Comparison of ENCODE assay signal across 8 cellular contexts in genomic region chr12:1595690-1596347, GRCh38. TPM values are rescaled to one million over a fixed set of nuclear protein-coding genes. Genes with fewer than 3 reads are reported as not detected.
DNase-seq lines count a peak whose midpoint lies in the region; ATAC-seq and TF ChIP-seq lines count a peak whose summit lies in the region.

No MANE protein-coding gene starts in this region.

- ATAC-seq in central memory CD8-positive, alpha-beta T cell (replicated peaks; ENCODE audit: extremely low read depth, poor library complexity, severe bottlenecking) = no peak
- no peak for ATAC-seq in HG03469 (IDR thresholded peaks at IDR 0.05; ENCODE audit: unreplicated experiment)

- H3K9ac ChIP-seq in HUES48 (ENCODE audit: low read depth, low read length) = no peak overlapping the region

- no peaks in the 10 kb centered on the region for H3K27me3 Mint-ChIP-seq in central memory CD8-positive, alpha-beta T cell
- H3K27me3 Mint-ChIP-seq in nephron (ENCODE audit: low read depth) = no peaks in the 10 kb centered on the region

- peak overlapping the region; percentile 96 for H3K27ac Mint-ChIP-seq in central memory CD8-positive, alpha-beta T cell (ENCODE audit: low read depth)
- H3K27ac Mint-ChIP-seq in nephron = peak overlapping the region; percentile 78 to 96 (median 93)

- peaks cover 30% of the 10 kb centered on the region for H3K36me3 Mint-ChIP-seq in central memory CD8-positive, alpha-beta T cell (ENCODE audit: insufficient read depth)
- no peaks in the 10 kb centered on the region for H3K36me3 Mint-ChIP-seq in nephron (ENCODE audit: low read depth)

- no peaks in the 10 kb centered on the region for H3K9me3 Mint-ChIP-seq in central memory CD8-positive, alpha-beta T cell
- H3K9me3 Mint-ChIP-seq in nephron = no peaks in the 10 kb centered on the region

- peaks cover 33% of the 10 kb centered on the region for H3K79me2 ChIP-seq in ACC112 (ENCODE audit: control insufficient read depth, insufficient read depth, low read length, unreplicated experiment)

- peak overlapping the region; percentile 94 for H3K4me3 Mint-ChIP-seq in central memory CD8-positive, alpha-beta T cell
- peak overlapping the region; percentile 88 to 93 (median 89) for H3K4me3 Mint-ChIP-seq in nephron

- H3K27ac ChIP-seq in ACC112 (ENCODE audit: low read depth, low read length) = peak overlapping the region; percentile 80
- no peak overlapping the region for H3K27ac ChIP-seq in HUES48 (ENCODE audit: low read depth, low read length)

- H3K4me1 ChIP-seq in ACC112 (ENCODE audit: control insufficient read depth, insufficient read depth, low read length, unreplicated experiment) (peaks cover 22% of the 10 kb centered on the region), HUES48 (ENCODE audit: control insufficient read depth, insufficient read depth, low read length) (peaks cover 31% of the 10 kb centered on the region)

- DNase-seq in central memory CD8-positive, alpha-beta T cell (ENCODE audit: low spot score in 2 of 2) = no peak
- DNase-seq in NK-92 (lab: John Stamatoyannopoulos, UW; ENCODE audit: unreplicated experiment) (no peak), A172 (ENCODE audit: low spot score) (no peak)
- DNase-seq in NK-92 treated with Interleukin-12 subunit alpha and Interleukin-12 subunit beta, amount 100 ng/mL, for 24 hours (lab: John Stamatoyannopoulos, UW) = no peak

- peak overlapping the region; percentile 100 for H2AFZ ChIP-seq in ACC112 (ENCODE audit: low read length, unreplicated experiment)

- peaks cover 36% of the 10 kb centered on the region for H3K4me1 Mint-ChIP-seq in central memory CD8-positive, alpha-beta T cell
- H3K4me1 Mint-ChIP-seq in nephron = peaks cover 31% of the 10 kb centered on the region

- TF ChIP-seq CTCF in nephron (IDR thresholded peaks at IDR 0.05; ENCODE audit: unreplicated experiment in 3 of 3) = no peak

- no peaks in the 10 kb centered on the region for H3K9me3 ChIP-seq in HUES48 (ENCODE audit: control insufficient read depth, insufficient read depth, low read length)

- H3K4me3 ChIP-seq in ACC112 (ENCODE audit: low read depth, low read length) = peak overlapping the region; percentile 94
- peak overlapping the region; percentile 73 for H3K4me3 ChIP-seq in HUES48 (ENCODE audit: low read depth, low read length)

- H3K27me3 ChIP-seq in ACC112 (ENCODE audit: insufficient read depth, low read length) = no peaks in the 10 kb centered on the region
- H3K27me3 ChIP-seq in HUES48 (ENCODE audit: control insufficient read depth, insufficient read depth, low read length) = peaks cover 51% of the 10 kb centered on the region

- H3K36me3 ChIP-seq in ACC112 (ENCODE audit: insufficient read depth, low read length) (no peaks in the 10 kb centered on the region), HUES48 (ENCODE audit: control insufficient read depth, insufficient read depth, low read length) (no peaks in the 10 kb centered on the region)

RNA-seq across cellular contexts. Expression of gene FBXL14, which starts 1.4 kb away (rescaled TPM):
- total RNA-seq in A172 (2014; rRNA removed; shearing (Covaris generic)) = 4.7 and 5.0 TPM in 2 replicates

RNA-seq across cellular contexts. Expression of gene WNT5B, which starts 33.2 kb away (rescaled TPM):
- 10.1 and 10.3 TPM in 2 replicates for total RNA-seq in A172 (2014; rRNA removed; shearing (Covaris generic))
